Comparison of ENCODE assay signal across 16 cellular contexts in genomic region chr20:13121840-13122515, GRCh38.
DNase-seq lines count a peak whose midpoint lies in the region; ATAC-seq and TF ChIP-seq lines count a peak whose summit lies in the region.
"Had no signal": no experiment of that assay in that cellular context is flagged by ENCODE, and none has a peak within 500 bp of the region (broad histone marks: within the 10 kb centered on the region; RNA-seq: fewer than 3 reads in every experiment).

No MANE protein-coding gene starts in this region.

- no peak for TF ChIP-seq CTCF in GM10248 (IDR thresholded peaks at IDR 0.05; ENCODE audit: control extremely low read depth, extremely low read depth, low read depth, missing control alignments)

- H3K27ac ChIP-seq in right cardiac atrium (ENCODE audit: low read length): no peak overlapping the region
- H3K27ac ChIP-seq: lower lobe of right lung, Peyer's patch, skin epidermis had no signal

- peak; percentile 18 for DNase-seq in GM10248 (ENCODE audit: extremely low spot score)
- no peak for DNase-seq in NCI-H345 treated with DMSO at 0.1 percent for 48 hours (lab: John Stamatoyannopoulos, UW; ENCODE audit: unreplicated experiment)
- DNase-seq in right cardiac atrium: no peak
- no peak for DNase-seq in stimulated activated naive CD4-positive, alpha-beta T cell treated with Interleukin-2 at 50 U/mL for 16 hours (lab: John Stamatoyannopoulos, UW)
- no peak for DNase-seq in mucosa of gallbladder (ENCODE audit: low spot score)
- DNase-seq: activated CD4-positive, alpha-beta T cell treated with anti-CD3 and anti-CD28 coated beads for 4 hours; activated T-cell treated with anti-CD3 and anti-CD28 coated beads, Interleukin-2, amount 50 U/mL, for 48 hours; DMS153; lower lobe of right lung; NCI-H2227 treated with DMSO at 0.1 percent for 48 hours; Peyer's patch; trophoblast cell had no signal

- no peaks in the 10 kb centered on the region for H3K4me1 ChIP-seq in right cardiac atrium (ENCODE audit: control insufficient read depth, insufficient read depth, low read length)
- H3K4me1 ChIP-seq: lower lobe of right lung, Peyer's patch had no signal

- H3K9me3 ChIP-seq in right cardiac atrium (ENCODE audit: control insufficient read depth, low read length): no peaks in the 10 kb centered on the region
- H3K9me3 ChIP-seq: lower lobe of right lung, Peyer's patch had no signal

- POLR2A ChIA-PET in GM10248 (lab: Yijun Ruan, JAX): no interaction called here

- WGBS in right cardiac atrium: 85% methylated on average over 5 of the region's 5 CpGs

- ATAC-seq in GM19023 (IDR thresholded peaks at IDR 0.05; ENCODE audit: unreplicated experiment) (peak; percentile 80), HG02642 (IDR thresholded peaks at IDR 0.05; ENCODE audit: poor library complexity, unreplicated experiment) (peak; percentile 78), HG03280 (IDR thresholded peaks at IDR 0.05; ENCODE audit: unreplicated experiment) (peak; percentile 47), right cardiac atrium (no peak)
- ATAC-seq: lower lobe of right lung had no signal

- H3K4me3 ChIP-seq in right cardiac atrium (ENCODE audit: low read length): no peak overlapping the region
- H3K4me3 ChIP-seq: lower lobe of right lung, Peyer's patch, skin epidermis had no signal

- CTCF ChIA-PET in GM10248 (lab: Yijun Ruan, JAX): interaction anchor here (0.7 to 5.9 kb wide), 12 partner anchors 10 to 663 kb away, joined by 3 to 87 read pairs (median 6); partner anchors contain the start of genes ESF1 and NDUFAF5

- H3K27me3 ChIP-seq in right cardiac atrium (ENCODE audit: control insufficient read depth, insufficient read depth): no peaks in the 10 kb centered on the region
- H3K27me3 ChIP-seq: Peyer's patch had no signal

- intact Hi-C loops in right cardiac atrium (cut with DNase I): loop anchor here in 1 of 4 donors (5.0 to 10.0 kb wide), 2 partner anchors 180 to 413 kb away; no protein-coding TSS in a partner anchor

Comparison
In these comparisons a context has a peak if more than half of its experiments do, and no peak if none do; other contexts are left out.
1. ATAC-seq: peak in GM19023 (single experiment), HG02642 (single experiment) and HG03280 (single experiment); none in right cardiac atrium (0 of 2).